Comparison of ENCODE assay signal across 17 cellular contexts in the genomic region with DNA sequence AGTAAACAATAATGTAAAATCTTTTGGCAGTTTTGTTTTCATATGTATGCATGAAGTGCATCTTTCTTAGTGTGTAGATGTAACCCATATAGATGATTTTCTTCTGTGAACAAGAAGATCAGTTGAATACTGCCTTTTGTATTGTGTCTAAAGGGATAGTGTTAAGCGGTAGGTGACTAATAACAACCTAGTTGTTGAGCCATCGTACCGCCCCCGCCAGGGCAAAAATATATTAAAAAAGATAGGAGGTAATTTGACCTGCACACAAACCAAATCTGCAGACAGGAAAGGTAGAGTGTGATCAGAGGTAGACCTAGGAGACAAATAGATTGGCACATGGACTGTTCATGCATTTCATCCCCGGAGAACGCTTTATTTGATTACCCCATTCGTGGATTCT.
A peak's percentile ranks its signal among the peaks of the same experiment; 100 is the strongest.
DNase-seq lines count a peak whose midpoint lies in the region; ATAC-seq and TF ChIP-seq lines count a peak whose summit lies in the region.
"Had no signal": no experiment of that assay in that cellular context is flagged by ENCODE, and none has a peak within 500 bp of the region (broad histone marks: within the 10 kb centered on the region; RNA-seq: fewer than 3 reads in every experiment).

No MANE protein-coding gene starts in this region.

- TF ChIP-seq CTCF in nephron (IDR thresholded peaks at IDR 0.05; ENCODE audit: unreplicated experiment in 3 of 3) = peak in 1 of 3 experiments; percentile 8

- no peaks in the 10 kb centered on the region for H3K9me3 Mint-ChIP-seq in nephron
- H3K9me3 Mint-ChIP-seq: stimulated activated naive CD8-positive, alpha-beta T cell treated with anti-CD3 and anti-CD28 coated beads, Interleukin-15, Interleukin-2, amounts not matched to agents 100 ng/mL and 50 ng/mL, for 24 hours had no signal

- H3K27ac Mint-ChIP-seq in nephron = peak overlapping the region; percentile 27 to 79 (median 73)
- H3K27ac Mint-ChIP-seq: stimulated activated naive CD8-positive, alpha-beta T cell treated with anti-CD3 and anti-CD28 coated beads, Interleukin-15, Interleukin-2, amounts not matched to agents 100 ng/mL and 50 ng/mL, for 24 hours had no signal

- peak; percentile 42 for ATAC-seq in GM18517 (IDR thresholded peaks at IDR 0.05; ENCODE audit: unreplicated experiment)
- peak; percentile 55 for ATAC-seq in HG03354 (IDR thresholded peaks at IDR 0.05; ENCODE audit: poor library complexity, severe bottlenecking, unreplicated experiment)
- no peak for ATAC-seq in GM19452 (IDR thresholded peaks at IDR 0.05; ENCODE audit: unreplicated experiment)
- ATAC-seq: body of pancreas, gastrocnemius medialis had no signal

- DNase-seq in SW480 (ENCODE audit: low spot score) = peak; percentile 30
- no peak for DNase-seq in inferior parietal cortex (ENCODE audit: extremely low spot score)
- DNase-seq in CD1c-positive myeloid dendritic cell (ENCODE audit: extremely low spot score) = no peak
- DNase-seq: COR-L47; effector memory CD4-positive, alpha-beta T cell; gastrocnemius medialis; islet precursor cell; Karpas-422; NCI-H2081 treated with DMSO at 0.1 percent for 48 hours; sigmoid colon; WERI-Rb-1 had no signal

- H3K27me3 Mint-ChIP-seq in nephron (ENCODE audit: low read depth) = peaks cover 42% of the 10 kb centered on the region

- H3K36me3 Mint-ChIP-seq in nephron (ENCODE audit: low read depth) = no peaks in the 10 kb centered on the region

- no peak overlapping the region for H3K4me3 Mint-ChIP-seq in nephron
- H3K4me3 Mint-ChIP-seq: stimulated activated naive CD8-positive, alpha-beta T cell treated with anti-CD3 and anti-CD28 coated beads, Interleukin-15, Interleukin-2, amounts not matched to agents 100 ng/mL and 50 ng/mL, for 24 hours had no signal

- peaks cover 11% of the 10 kb centered on the region for H3K4me1 Mint-ChIP-seq in nephron
